In the genomic region with DNA sequence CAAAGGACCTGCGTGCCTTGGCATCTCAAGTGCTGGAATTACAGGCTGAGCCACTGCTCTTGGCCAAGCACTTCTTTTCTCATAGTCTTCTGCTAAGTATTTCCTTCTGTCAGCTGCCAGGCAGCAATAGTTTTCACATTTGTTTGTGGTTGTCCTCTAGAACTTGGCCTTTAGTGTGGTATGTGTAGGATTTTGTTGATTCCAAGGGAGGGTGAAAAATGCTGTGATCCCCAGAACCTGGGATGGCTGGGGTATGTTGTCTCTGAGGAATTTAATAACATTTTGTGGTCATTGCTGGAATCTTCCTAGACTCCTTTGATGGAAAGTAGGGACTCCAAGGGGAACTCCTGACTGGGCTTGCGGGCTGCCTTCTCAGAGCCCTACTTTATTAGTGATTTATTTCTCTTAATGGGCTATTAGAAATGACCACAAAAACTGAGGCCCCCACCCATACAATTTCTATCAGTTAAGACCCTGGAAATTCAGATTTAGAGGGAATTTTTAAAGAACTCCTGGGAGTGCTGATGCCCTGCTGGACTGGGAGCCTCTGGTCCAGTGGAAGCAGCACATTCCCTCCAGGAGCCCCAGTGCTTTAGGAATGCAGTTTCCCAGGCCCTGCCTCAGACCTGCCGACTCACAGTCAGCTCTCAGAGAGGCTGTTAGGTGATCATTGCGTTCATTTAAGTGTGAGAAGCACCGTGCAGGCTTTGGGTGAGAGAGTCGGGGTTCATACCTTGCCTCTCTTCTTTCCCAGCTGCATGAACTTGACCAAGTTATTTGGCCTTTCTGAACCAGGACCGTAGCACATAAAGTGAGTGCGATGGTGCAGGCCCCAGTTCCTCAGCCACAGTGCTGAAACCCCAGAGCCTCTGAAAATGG, we compare ENCODE assay signal across 13 cellular contexts. TPM values are rescaled to one million over a fixed set of nuclear protein-coding genes. Genes with fewer than 3 reads are reported as not detected.
DNase-seq lines count a peak whose midpoint lies in the region; ATAC-seq, FAIRE-seq and TF ChIP-seq lines count a peak whose summit lies in the region.
"Had no signal": no experiment of that assay in that cellular context is flagged by ENCODE, and none has a peak within 500 bp of the region (broad histone marks: within the 10 kb centered on the region; RNA-seq: fewer than 3 reads in every experiment).

No MANE protein-coding gene starts in this region.

- intact Hi-C loops in CD4-positive, alpha-beta memory T cell (cut with micrococcal nuclease): no loop called here

- no peak for DNase-seq in CD4-positive, alpha-beta memory T cell
- DNase-seq in HTR-8/SVneo (ENCODE audit: insufficient read length, low spot score) (peak; percentile 60), DMS 273 (lab: John Stamatoyannopoulos, UW; ENCODE audit: unreplicated experiment) (no peak)
- no peak for DNase-seq in naive thymus-derived CD8-positive, alpha-beta T cell
- DNase-seq in stimulated activated CD4-positive, alpha-beta T cell treated with anti-CD3 and anti-CD28 coated beads, Interleukin-4, amount 100 ng/mL, for 1 hour: no peak
- DNase-seq in NK-92 treated with Interleukin-12 subunit alpha and Interleukin-12 subunit beta, amount 100 ng/mL, for 24 hours (lab: John Stamatoyannopoulos, UW): no peak
- DNase-seq: dorsolateral prefrontal cortex; nucleus accumbens; SHP77 treated with DMSO at 0.1 percent for 48 hours; stimulated activated CD4-positive, alpha-beta T cell treated with anti-CD3 and anti-CD28 coated beads, Interleukin-4, amount 100 ng/mL, for 24 hours; testis had no signal

- no peak for ATAC-seq in naive thymus-derived CD8-positive, alpha-beta T cell
- ATAC-seq in GM19035 (IDR thresholded peaks at IDR 0.05; ENCODE audit: unreplicated experiment): no peak

- no peak for FAIRE-seq in HTR-8/SVneo (lab: Jason Lieb, UNC)

- peak overlapping the region in 5 of 7 donors; percentile 51 to 81 (median 61) for H3K27ac Mint-ChIP-seq in CD4-positive, alpha-beta memory T cell
- peak overlapping the region in 3 of 5 experiments; percentile 14 to 54 (median 48) for H3K27ac Mint-ChIP-seq in brain
- peak overlapping the region in 6 of 10 donors; percentile 2 to 86 (median 52) for H3K27ac Mint-ChIP-seq in naive thymus-derived CD8-positive, alpha-beta T cell

- no peak overlapping the region for H3K27ac ChIP-seq in CD4-positive, alpha-beta memory T cell (ENCODE audit: low read depth, low read length)
- H3K27ac ChIP-seq: dorsolateral prefrontal cortex, testis had no signal

- H3K27me3 ChIP-seq in CD4-positive, alpha-beta memory T cell (ENCODE audit: insufficient read depth, low read length): no peaks in the 10 kb centered on the region
- H3K27me3 ChIP-seq: dorsolateral prefrontal cortex, testis had no signal

- CTCF ChIA-PET in CD4-positive, alpha-beta memory T cell (lab: Charles Lee; ENCODE audit: partially characterized antibody): no interaction called here

- POLR2A ChIA-PET in CD4-positive, alpha-beta memory T cell (lab: Charles Lee; ENCODE audit: partially characterized antibody): no interaction called here
- POLR2A ChIA-PET in naive thymus-derived CD8-positive, alpha-beta T cell (lab: Charles Lee): no interaction called here

- H3K4me3 ChIP-seq in CD4-positive, alpha-beta memory T cell (ENCODE audit: low read length in 2 of 2): no peak overlapping the region
- H3K4me3 ChIP-seq: dorsolateral prefrontal cortex, testis had no signal

- H3K4me1 Mint-ChIP-seq in CD4-positive, alpha-beta memory T cell: peaks cover 29 to 65% (median 52%) of the 10 kb centered on the region in 4 donors
- H3K4me1 Mint-ChIP-seq in brain: peaks cover 24% of the 10 kb centered on the region
- H3K4me1 Mint-ChIP-seq in naive thymus-derived CD8-positive, alpha-beta T cell: peaks cover 26 to 71% (median 61%) of the 10 kb centered on the region in 4 donors

- no peaks in the 10 kb centered on the region for H3K27me3 Mint-ChIP-seq in CD4-positive, alpha-beta memory T cell
- no peaks in the 10 kb centered on the region for H3K27me3 Mint-ChIP-seq in brain
- no peaks in the 10 kb centered on the region for H3K27me3 Mint-ChIP-seq in naive thymus-derived CD8-positive, alpha-beta T cell

- H3K36me3 Mint-ChIP-seq in CD4-positive, alpha-beta memory T cell: peaks cover 4 to 17% of the 10 kb centered on the region in 2 donors
- H3K36me3 Mint-ChIP-seq in brain: peaks cover 11% of the 10 kb centered on the region
- peaks cover 0 to 13% (median 0%) of the 10 kb centered on the region in 3 donors for H3K36me3 Mint-ChIP-seq in naive thymus-derived CD8-positive, alpha-beta T cell

- H3K36me3 ChIP-seq in CD4-positive, alpha-beta memory T cell (ENCODE audit: insufficient read depth, low read length): no peaks in the 10 kb centered on the region

- TF ChIP-seq CTCF in brain (conservative IDR thresholded peaks at IDR 0.05): no peak

- no peaks in the 10 kb centered on the region for H3K9me3 Mint-ChIP-seq in CD4-positive, alpha-beta memory T cell
- peaks cover 0 to under 1% (median 0%) of the 10 kb centered on the region in 5 experiments for H3K9me3 Mint-ChIP-seq in brain
- no peaks in the 10 kb centered on the region for H3K9me3 Mint-ChIP-seq in naive thymus-derived CD8-positive, alpha-beta T cell

- no peak overlapping the region for H3K4me3 Mint-ChIP-seq in CD4-positive, alpha-beta memory T cell
- no peak overlapping the region for H3K4me3 Mint-ChIP-seq in brain
- H3K4me3 Mint-ChIP-seq in naive thymus-derived CD8-positive, alpha-beta T cell: peak overlapping the region in 1 of 10 donors; percentile 8

- peaks cover 64% of the 10 kb centered on the region for H3K4me1 ChIP-seq in CD4-positive, alpha-beta memory T cell (ENCODE audit: insufficient read depth, low read length)

- H3K9me3 ChIP-seq in CD4-positive, alpha-beta memory T cell (ENCODE audit: control insufficient read depth in 1 of 2, low read length in 2 of 2): no peaks in the 10 kb centered on the region
- H3K9me3 ChIP-seq: testis had no signal

RNA-seq across cellular contexts. Expression of gene TRAF3, which starts 22.7 kb away (rescaled TPM):
- 10 to 100 TPM; 43.4 to 44.8 TPM for total RNA-seq in CD4-positive, alpha-beta memory T cell
- 10 to 100 TPM; 14.9 to 21.0 TPM for polyA plus RNA-seq in CD4-positive, alpha-beta memory T cell
- polyA plus RNA-seq in brain (ENCODE audit: insufficient read depth, low read depth, low replicate concordance): 5.6 TPM
- 10 to 100 TPM; 40.8 to 45.2 TPM for total RNA-seq in naive thymus-derived CD8-positive, alpha-beta T cell
- 10 to 100 TPM; 13.3 to 18.5 (median 13.8) TPM for polyA plus RNA-seq in naive thymus-derived CD8-positive, alpha-beta T cell
